8 cellular contexts compared by ENCODE assay signal in genomic region chr17:15651583-15652110, GRCh38. TPM values are rescaled to one million over a fixed set of nuclear protein-coding genes. Genes with fewer than 3 reads are reported as not detected.
DNase-seq lines count a peak whose midpoint lies in the region; ATAC-seq and TF ChIP-seq lines count a peak whose summit lies in the region.

No MANE protein-coding gene starts in this region.

- TF ChIP-seq CTCF in WTC11 (IDR thresholded peaks at IDR 0.05) (no peak), fibroblast of lung (conservative IDR thresholded peaks at IDR 0.05 in 1 of 2, IDR thresholded peaks at IDR 0.05 in 1 of 2; ENCODE audit: low read depth in 1 of 2, low read length in 2 of 2) (no peak), upper lobe of right lung (IDR thresholded peaks at IDR 0.05) (no peak)

- no peak overlapping the region for H3K4me3 Mint-ChIP-seq in activated naive CD4-positive, alpha-beta T cell treated with anti-CD3 and anti-CD28 coated beads for 36 hours
- peak overlapping the region; percentile 23; the same call in 1 of the 2 replicates for H3K4me3 Mint-ChIP-seq in WTC11
- peak overlapping the region; percentile 11 to 78 (median 58) for H3K4me3 Mint-ChIP-seq in naive thymus-derived CD4-positive, alpha-beta T cell

- H3K4me1 ChIP-seq in fibroblast of lung (ENCODE audit: control insufficient read depth, extremely low read depth, insufficient read depth, low read length) (no peaks in the 10 kb centered on the region), upper lobe of right lung (peaks cover 17% of the 10 kb centered on the region)
- H3K4me1 ChIP-seq in naive thymus-derived CD4-positive, alpha-beta T cell (ENCODE audit: control insufficient read depth in 2 of 2, insufficient read depth in 2 of 2, low read length in 2 of 2) = no peaks in the 10 kb centered on the region

- H2AFZ ChIP-seq in fibroblast of lung (ENCODE audit: low read length) = peak overlapping the region; percentile 67

- H3K27me3 ChIP-seq in fibroblast of lung (ENCODE audit: control insufficient read depth, insufficient read depth, low read length) = no peaks in the 10 kb centered on the region
- no peaks in the 10 kb centered on the region for H3K27me3 ChIP-seq in naive thymus-derived CD4-positive, alpha-beta T cell (ENCODE audit: control insufficient read depth in 2 of 2, insufficient read depth in 2 of 2, low read length in 2 of 2)
- no peaks in the 10 kb centered on the region for H3K27me3 ChIP-seq in upper lobe of right lung

- peaks cover 9% of the 10 kb centered on the region for H3K79me2 ChIP-seq in fibroblast of lung (ENCODE audit: control insufficient read depth, insufficient read depth, low read length)

- peaks cover 4% of the 10 kb centered on the region for H3K36me3 Mint-ChIP-seq in activated naive CD4-positive, alpha-beta T cell treated with anti-CD3 and anti-CD28 coated beads for 36 hours (ENCODE audit: low read depth)
- peaks cover 11% of the 10 kb centered on the region; the same call in 1 of the 2 replicates for H3K36me3 Mint-ChIP-seq in WTC11
- peaks cover 0 to 9% (median 4%) of the 10 kb centered on the region in 5 donors for H3K36me3 Mint-ChIP-seq in naive thymus-derived CD4-positive, alpha-beta T cell

- CTCF ChIA-PET in activated naive CD4-positive, alpha-beta T cell treated with anti-CD3 and anti-CD28 coated beads for 36 hours (lab: Charles Lee) = no interaction called here
- CTCF ChIA-PET in WTC11 (lab: Charles Lee) = interaction anchor here (0.8 kb wide), 1 partner anchor 31 kb away, joined by 4 read pairs; no protein-coding TSS in a partner anchor
- CTCF ChIA-PET in naive thymus-derived CD4-positive, alpha-beta T cell (lab: Charles Lee) = no interaction called here

- H3K36me3 ChIP-seq in fibroblast of lung (ENCODE audit: control insufficient read depth, insufficient read depth, low read length) (no peaks in the 10 kb centered on the region), upper lobe of right lung (no peaks in the 10 kb centered on the region)
- H3K36me3 ChIP-seq in naive thymus-derived CD4-positive, alpha-beta T cell (ENCODE audit: control insufficient read depth in 2 of 3, insufficient read depth in 3 of 3, low read length in 3 of 3) = no peaks in the 10 kb centered on the region

- H3K4me1 Mint-ChIP-seq in activated naive CD4-positive, alpha-beta T cell treated with anti-CD3 and anti-CD28 coated beads for 36 hours (ENCODE audit: low read depth) = peaks cover 11% of the 10 kb centered on the region
- H3K4me1 Mint-ChIP-seq in WTC11 = peaks cover 37% of the 10 kb centered on the region
- H3K4me1 Mint-ChIP-seq in naive thymus-derived CD4-positive, alpha-beta T cell = peaks cover 5 to 42% (median 11%) of the 10 kb centered on the region in 7 donors

- DNase-seq in activated naive CD4-positive, alpha-beta T cell treated with anti-CD3 and anti-CD28 coated beads for 36 hours = peak; percentile 64
- no peak for DNase-seq in activated naive CD4-positive, alpha-beta T cell (lab: John Stamatoyannopoulos, UW)
- DNase-seq in NCI-H2171 treated with DMSO at 0.1 percent for 48 hours (lab: John Stamatoyannopoulos, UW) (peak; percentile 81), WTC11 (ENCODE audit: low spot score) (peak; percentile 42), fibroblast of lung (ENCODE audit: low read depth in 2 of 2) (peak; percentile 99), upper lobe of right lung (peak; percentile 95)
- peak in 6 of 9 donors; percentile 2 to 26 (median 4) for DNase-seq in naive thymus-derived CD4-positive, alpha-beta T cell

- H3K4me3 ChIP-seq in fibroblast of lung (replicated peaks in 1 of 4; ENCODE audit: control extremely low read depth in 1 of 4, insufficient read depth in 1 of 4, low read depth in 3 of 4, low read length in 4 of 4) = peak overlapping the region; percentile 78 to 97 (median 88)
- H3K4me3 ChIP-seq in naive thymus-derived CD4-positive, alpha-beta T cell (ENCODE audit: low read length) = no peak overlapping the region
- peak overlapping the region; percentile 50 for H3K4me3 ChIP-seq in upper lobe of right lung

- H3K27ac Mint-ChIP-seq in activated naive CD4-positive, alpha-beta T cell treated with anti-CD3 and anti-CD28 coated beads for 36 hours = no peak overlapping the region
- peak overlapping the region; percentile 84 for H3K27ac Mint-ChIP-seq in WTC11
- H3K27ac Mint-ChIP-seq in naive thymus-derived CD4-positive, alpha-beta T cell = peak overlapping the region in 4 of 9 donors; percentile 24 to 78 (median 46)

- H3K9me3 Mint-ChIP-seq in activated naive CD4-positive, alpha-beta T cell treated with anti-CD3 and anti-CD28 coated beads for 36 hours = no peaks in the 10 kb centered on the region
- no peaks in the 10 kb centered on the region for H3K9me3 Mint-ChIP-seq in WTC11
- peaks cover 0 to 1% (median 0%) of the 10 kb centered on the region in 11 donors for H3K9me3 Mint-ChIP-seq in naive thymus-derived CD4-positive, alpha-beta T cell

- H3K27ac ChIP-seq in fibroblast of lung (ENCODE audit: insufficient read depth, low read length) = peak overlapping the region; percentile 82
- H3K27ac ChIP-seq in naive thymus-derived CD4-positive, alpha-beta T cell (ENCODE audit: low read depth, low read length) = no peak overlapping the region
- peak overlapping the region; percentile 67 for H3K27ac ChIP-seq in upper lobe of right lung

- intact Hi-C loops in activated naive CD4-positive, alpha-beta T cell treated with anti-CD3 and anti-CD28 coated beads for 36 hours (cut with micrococcal nuclease) = no loop called here
- intact Hi-C loops in naive thymus-derived CD4-positive, alpha-beta T cell (cut with micrococcal nuclease) = no loop called here
- intact Hi-C loops in upper lobe of right lung (cut with DNase I) = no loop called here

- H3K9ac ChIP-seq in fibroblast of lung (ENCODE audit: insufficient read depth, low read length) = peak overlapping the region; percentile 67

- peak overlapping the region; percentile 97 for H3K4me2 ChIP-seq in fibroblast of lung (ENCODE audit: extremely low read depth, insufficient read depth, low read length)

- H4K20me1 ChIP-seq in fibroblast of lung (ENCODE audit: control insufficient read depth, extremely low read depth, insufficient read depth, low read length) = no peaks in the 10 kb centered on the region

- POLR2A ChIA-PET in WTC11 (lab: Charles Lee) = interaction anchor here (0.6 to 0.7 kb wide), 2 partner anchors 27 to 270 kb away, joined by 3 read pairs; no protein-coding TSS in a partner anchor
- POLR2A ChIA-PET in naive thymus-derived CD4-positive, alpha-beta T cell (lab: Charles Lee) = interaction anchor here (1.0 kb wide), 1 partner anchor 380 kb away, joined by 5 read pairs; no protein-coding TSS in a partner anchor

- no peaks in the 10 kb centered on the region for H3K27me3 Mint-ChIP-seq in activated naive CD4-positive, alpha-beta T cell treated with anti-CD3 and anti-CD28 coated beads for 36 hours (ENCODE audit: low read depth)
- no peaks in the 10 kb centered on the region for H3K27me3 Mint-ChIP-seq in WTC11 (ENCODE audit: low read depth)
- no peaks in the 10 kb centered on the region for H3K27me3 Mint-ChIP-seq in naive thymus-derived CD4-positive, alpha-beta T cell

- ATAC-seq in HG03060 (IDR thresholded peaks at IDR 0.05; ENCODE audit: low read depth, unreplicated experiment) = peak; percentile 88
- ATAC-seq in WTC11 = peak; percentile 98
- peak; percentile 92 for ATAC-seq in naive thymus-derived CD4-positive, alpha-beta T cell
- peak; percentile 96 for ATAC-seq in upper lobe of right lung

- H3K9me3 ChIP-seq in fibroblast of lung (ENCODE audit: control insufficient read depth, insufficient read depth, low read depth, low read length) = no peaks in the 10 kb centered on the region
- H3K9me3 ChIP-seq in naive thymus-derived CD4-positive, alpha-beta T cell (ENCODE audit: control insufficient read depth in 2 of 3, low read length in 3 of 3) = no peaks in the 10 kb centered on the region
- H3K9me3 ChIP-seq in upper lobe of right lung = no peaks in the 10 kb centered on the region

TF ChIP-seq in WTC11, 78 proteins besides CTCF, POLR2A, EP300 and RAD21 (continues in another document):
- TF ChIP-seq E2F5 (CRISPR knock-in tag; IDR thresholded peaks at IDR 0.05) (no peak), ATF1 (CRISPR knock-in tag; IDR thresholded peaks at IDR 0.05) (no peak), CBFB (CRISPR knock-in tag; IDR thresholded peaks at IDR 0.05; ENCODE audit: low read depth) (no peak)

RNA-seq across cellular contexts. Expression of gene FBXW10B, which starts 32.1 kb away (rescaled TPM):
- under 1 TPM in 1 of 2 experiments, not detected in 1; 0.38 TPM for total RNA-seq in activated naive CD4-positive, alpha-beta T cell treated with anti-CD3 and anti-CD28 coated beads for 36 hours
- 0.14 to 0.33 TPM in 2 of 3 replicates, not detected in the other for total RNA-seq in WTC11 (2021)
- total RNA-seq in fibroblast of lung = 0.26 and 0.50 TPM in 2 replicates
- polyA plus RNA-seq in fibroblast of lung = 0.11 and 0.36 TPM in 2 replicates
- 0.05 and 0.21 TPM in 2 replicates for polyA plus RNA-seq in fibroblast of lung (2012)
- polyA minus RNA-seq in fibroblast of lung (ENCODE audit: low replicate concordance) = not detected in 2 replicates
- total RNA-seq in naive thymus-derived CD4-positive, alpha-beta T cell = 1 to 10 TPM in 1 of 5 experiments, under 1 TPM in 2, not detected in 2; 0.24 to 1.8 (median 0.65) TPM
- not detected for polyA plus RNA-seq in naive thymus-derived CD4-positive, alpha-beta T cell
- total RNA-seq in upper lobe of right lung = 1.4 TPM

RNA-seq across cellular contexts. Expression of gene TRIM16, which starts 32.5 kb away (rescaled TPM):
- total RNA-seq in activated naive CD4-positive, alpha-beta T cell treated with anti-CD3 and anti-CD28 coated beads for 36 hours = 10 to 100 TPM in 1 of 2 experiments, 1 to 10 TPM in 1; 10.0 to 10.4 TPM
- total RNA-seq in WTC11 (2021) = 20.6 to 27.8 TPM (median 26.8 TPM) in 3 replicates
- total RNA-seq in fibroblast of lung = 41.6 and 63.1 TPM in 2 replicates
- 21.0 and 26.0 TPM in 2 replicates for polyA plus RNA-seq in fibroblast of lung
- polyA plus RNA-seq in fibroblast of lung (2012) = 15.8 and 17.6 TPM in 2 replicates
- 28.6 and 34.7 TPM in 2 replicates for polyA minus RNA-seq in fibroblast of lung (ENCODE audit: low replicate concordance)
- 10 to 100 TPM in 1 of 5 experiments, 1 to 10 TPM in 4; 6.3 to 23.9 (median 7.4) TPM for total RNA-seq in naive thymus-derived CD4-positive, alpha-beta T cell
- polyA plus RNA-seq in naive thymus-derived CD4-positive, alpha-beta T cell = 1 to 10 TPM; 2.0 to 5.4 TPM
- 20.1 TPM for total RNA-seq in upper lobe of right lung

RNA-seq across cellular contexts. Expression of gene ZNF286A, which starts 47.9 kb away (rescaled TPM):
- total RNA-seq in activated naive CD4-positive, alpha-beta T cell treated with anti-CD3 and anti-CD28 coated beads for 36 hours = 10 to 100 TPM; 20.4 to 26.8 TPM
- 61.3 to 83.6 TPM (median 66.8 TPM) in 3 replicates for total RNA-seq in WTC11 (2021)
- total RNA-seq in fibroblast of lung = 45.9 and 65.0 TPM in 2 replicates
- 31.3 and 39.1 TPM in 2 replicates for polyA plus RNA-seq in fibroblast of lung
- polyA plus RNA-seq in fibroblast of lung (2012) = 14.4 and 15.1 TPM in 2 replicates
- 2.5 and 10.0 TPM in 2 replicates for polyA minus RNA-seq in fibroblast of lung (ENCODE audit: low replicate concordance)
- 10 to 100 TPM; 14.7 to 32.1 (median 23.6) TPM for total RNA-seq in naive thymus-derived CD4-positive, alpha-beta T cell
- polyA plus RNA-seq in naive thymus-derived CD4-positive, alpha-beta T cell = 10 to 100 TPM; 15.4 to 16.3 TPM
- total RNA-seq in upper lobe of right lung = 11.6 TPM

Comparison
In these comparisons a context has a peak if more than half of its experiments do, and no peak if none do; other contexts are left out.
1. DNase-seq: peak in activated naive CD4-positive, alpha-beta T cell treated with anti-CD3 and anti-CD28 coated beads for 36 hours (single experiment), NCI-H2171 treated with DMSO at 0.1 percent for 48 hours (single experiment), WTC11 (single experiment), fibroblast of lung (2 of 2), naive thymus-derived CD4-positive, alpha-beta T cell (6 of 9) and upper lobe of right lung (single experiment); none in activated naive CD4-positive, alpha-beta T cell (0 of 4).
2. Peak in every context shown above with its lines, with median percentiles within 50 percentile points of each other: ATAC-seq.